Comparison of ENCODE assay signal across 16 cellular contexts in genomic region chr16:88309905-88310259, GRCh38.
DNase-seq lines count a peak whose midpoint lies in the region; ATAC-seq, FAIRE-seq and TF ChIP-seq lines count a peak whose summit lies in the region.
"Had no signal": no experiment of that assay in that cellular context is flagged by ENCODE, and none has a peak within 500 bp of the region (broad histone marks: within the 10 kb centered on the region; RNA-seq: fewer than 3 reads in every experiment).

No MANE protein-coding gene starts in this region.

- no peak for TF ChIP-seq EP300 in K562 (IDR thresholded peaks at IDR 0.05; ENCODE audit: low read length)

- peaks cover 13 to 14% of the 10 kb centered on the region in 2 experiments; a peak in 4 of 5 replicates for H3K4me1 ChIP-seq in K562 (replicated peaks in 1 of 2; ENCODE audit: control insufficient read depth in 2 of 2, insufficient read depth in 2 of 2, low read length in 2 of 2)
- peaks cover 26% of the 10 kb centered on the region for H3K4me1 ChIP-seq in mesenchymal stem cell (ENCODE audit: control insufficient read depth, insufficient read depth, low read depth, low read length)

- H2BK15ac ChIP-seq in mesenchymal stem cell (ENCODE audit: low read depth, poor library complexity, severe bottlenecking): peak overlapping the region; percentile 83

- intact Hi-C loops in K562 (cut with micrococcal nuclease): no loop called here

- peak; percentile 21 for TF ChIP-seq CTCF in GM10266 (IDR thresholded peaks at IDR 0.05; ENCODE audit: control insufficient read depth, insufficient read depth, low read depth, missing control alignments)
- peak; percentile 18 to 28 (median 28); a peak in 3 of 6 replicates for TF ChIP-seq CTCF in K562 (IDR thresholded peaks at IDR 0.05 in 2 of 3, conservative IDR thresholded peaks at IDR 0.05 in 1 of 3; ENCODE audit: insufficient read depth in 2 of 3, low read depth in 1 of 3, low read length in 3 of 3)

- H3K27ac ChIP-seq in K562 (ENCODE audit: extremely low read depth, low read depth, low read length) (no peak overlapping the region), mesenchymal stem cell (ENCODE audit: low read length, poor library complexity, severe bottlenecking) (no peak overlapping the region)
- H3K27ac ChIP-seq: VCaP had no signal

- no peak for TF ChIP-seq POLR2A in K562 (conservative IDR thresholded peaks at IDR 0.05)

- POLR2A ChIA-PET in K562 (lab: Yijun Ruan, JAX): no interaction called here

- CTCF ChIA-PET in K562 (lab: Yijun Ruan, JAX; ENCODE audit: low intra/inter-chr PET ratio): no interaction called here

- H2AFZ ChIP-seq in K562 (ENCODE audit: low read depth, low read length) (no peak overlapping the region), mesenchymal stem cell (ENCODE audit: low read depth, low read length) (no peak overlapping the region)

- no peak overlapping the region for H3K4me3 ChIP-seq in K562
- H3K4me3 ChIP-seq in mesenchymal stem cell (ENCODE audit: insufficient read depth in 1 of 2, low read depth in 1 of 2, low read length in 2 of 2): no peak overlapping the region
- H3K4me3 ChIP-seq: smooth muscle cell had no signal

- H3K79me1 ChIP-seq in mesenchymal stem cell (replicated peaks; ENCODE audit: low read length, poor library complexity, severe bottlenecking): no peaks in the 10 kb centered on the region

- no peak overlapping the region for H3K4me2 ChIP-seq in K562 (ENCODE audit: insufficient read depth, low read length)
- no peak overlapping the region for H3K4me2 ChIP-seq in mesenchymal stem cell (ENCODE audit: low read length, poor library complexity, severe bottlenecking)
- H3K4me2 ChIP-seq: smooth muscle cell had no signal

- H4K91ac ChIP-seq in mesenchymal stem cell (ENCODE audit: low read length): peak overlapping the region; percentile 61

- H3K14ac ChIP-seq in mesenchymal stem cell (ENCODE audit: low read length in 2 of 2): no peak overlapping the region

- H4K8ac ChIP-seq in mesenchymal stem cell (ENCODE audit: low read length): peak overlapping the region; percentile 61

- peaks cover 10% of the 10 kb centered on the region for H3K9me3 ChIP-seq in K562 (replicated peaks; ENCODE audit: control insufficient read depth, insufficient read depth, low read depth, low read length)
- H3K9me3 ChIP-seq in mesenchymal stem cell (ENCODE audit: control insufficient read depth, low read length): peaks cover 4% of the 10 kb centered on the region

- H3K9me1 ChIP-seq in K562 (ENCODE audit: control insufficient read depth, insufficient read depth, low read length): no peaks in the 10 kb centered on the region

- H2BK120ac ChIP-seq in mesenchymal stem cell (ENCODE audit: low read depth, low read length): no peak overlapping the region

- no peaks in the 10 kb centered on the region for H4K20me1 ChIP-seq in K562 (replicated peaks; ENCODE audit: control insufficient read depth, insufficient read depth, low read length)

- peak overlapping the region; percentile 50 to 64 for H3K18ac ChIP-seq in mesenchymal stem cell (ENCODE audit: low read depth in 1 of 2, low read length in 2 of 2)

- 0% methylated on average over 3 of the region's 3 CpGs for WGBS in K562 (ENCODE audit: insufficient coverage, low coverage, missing lambda C conversion rate)
- 56% methylated on average over 2 of the region's 3 CpGs for WGBS in mesenchymal stem cell

- H2BK5ac ChIP-seq in mesenchymal stem cell (ENCODE audit: low read depth, low read length, poor library complexity, severe bottlenecking): no peak overlapping the region

- H3K9ac ChIP-seq in K562 (ENCODE audit: insufficient read depth in 1 of 2, low read depth in 2 of 2, low read length in 2 of 2) (no peak overlapping the region), mesenchymal stem cell (ENCODE audit: low read length) (no peak overlapping the region)

- H3K23ac ChIP-seq in mesenchymal stem cell (ENCODE audit: low read length in 2 of 2): no peak overlapping the region

- no peaks in the 10 kb centered on the region for H3K36me3 ChIP-seq in K562 (ENCODE audit: control insufficient read depth, insufficient read depth, low read length)
- no peaks in the 10 kb centered on the region for H3K36me3 ChIP-seq in mesenchymal stem cell (ENCODE audit: control insufficient read depth in 1 of 2, insufficient read depth in 2 of 2, low read depth in 1 of 2, low read length in 2 of 2)

- DNase-seq in GM10266 (ENCODE audit: extremely low spot score) (no peak), HT-29 (ENCODE audit: low spot score) (peak; percentile 58), K562 (ENCODE audit: extremely low read depth in 1 of 4, low spot score in 3 of 4) (no peak), mesenchymal stem cell (no peak), occipital lobe (lab: John Stamatoyannopoulos, UW) (no peak), inferior parietal cortex (ENCODE audit: extremely low spot score) (no peak), NCI-H2196 treated with DMSO at 0.1 percent for 48 hours (lab: John Stamatoyannopoulos, UW; ENCODE audit: unreplicated experiment) (no peak), GF-D8 (lab: John Stamatoyannopoulos, UW) (no peak)
- DNase-seq: CD4-positive, CD25-positive, alpha-beta regulatory T cell; cerebellar nuclear complex; erythroblast; NCI-H187 treated with DMSO at 0.1 percent for 48 hours; NCI-H748 treated with DMSO at 0.1 percent for 48 hours had no signal

- peak overlapping the region in 1 of 2 experiments; percentile 13 for H3K4ac ChIP-seq in mesenchymal stem cell (ENCODE audit: low read depth in 1 of 2, low read length in 2 of 2)

- peak in 1 of 2 experiments; percentile 24; a peak in 2 of 4 replicates for TF ChIP-seq RAD21 in K562 (CRISPR knock-in tag; conservative IDR thresholded peaks at IDR 0.05 in 1 of 2, IDR thresholded peaks at IDR 0.05 in 1 of 2)

- peak overlapping the region; percentile 62 for H2AK5ac ChIP-seq in mesenchymal stem cell (ENCODE audit: low read length, severe bottlenecking)

- peaks cover 0 to 8% of the 10 kb centered on the region in 2 experiments; a peak in 2 of 5 replicates for H3K27me3 ChIP-seq in K562 (ENCODE audit: control insufficient read depth in 2 of 2, insufficient read depth in 2 of 2, low read length in 2 of 2)
- no peaks in the 10 kb centered on the region for H3K27me3 ChIP-seq in mesenchymal stem cell (ENCODE audit: control insufficient read depth in 1 of 2, insufficient read depth in 1 of 2, low read length in 2 of 2)

- H2BK12ac ChIP-seq in mesenchymal stem cell (ENCODE audit: low read length in 2 of 2): peak overlapping the region; percentile 44 to 69

- FAIRE-seq in K562 (lab: Jason Lieb, UNC): no peak

- H3K79me2 ChIP-seq in K562 (ENCODE audit: control insufficient read depth, insufficient read depth, low read length): no peaks in the 10 kb centered on the region

- no peak for ATAC-seq in K562
- ATAC-seq: activated naive CD4-positive, alpha-beta T cell treated with anti-CD3 and anti-CD28 coated beads, Interleukin-2, amount 50 U/mL, for 72 hours had no signal

- in situ Hi-C loops in K562 (cut with MboI): no loop called here

- no TSS peak for BruUV-seq in K562 (replicated peaks; lab: Mats Ljungman, UMichigan)

TF ChIP-seq in K562, 482 proteins besides CTCF, POLR2A, EP300 and RAD21:
- TF ChIP-seq MECOM (CRISPR knock-in tag; IDR thresholded peaks at IDR 0.05) (no peak), MCM3 (IDR thresholded peaks at IDR 0.05) (no peak), TCF3 (CRISPR knock-in tag; IDR thresholded peaks at IDR 0.05) (no peak), ATF6 (CRISPR knock-in tag; IDR thresholded peaks at IDR 0.05) (no peak), ZNF764 (CRISPR knock-in tag; IDR thresholded peaks at IDR 0.05; ENCODE audit: low read depth) (no peak), CREB1 (IDR thresholded peaks at IDR 0.05) (no peak), CREB1 (CRISPR knock-in tag; IDR thresholded peaks at IDR 0.05) (no peak), PRPF4 (IDR thresholded peaks at IDR 0.05; ENCODE audit: insufficient read depth, low read depth, low read length, poor library complexity, severe bottlenecking) (no peak), ZNF217 (CRISPR knock-in tag; IDR thresholded peaks at IDR 0.05) (no peak), CHD4 (IDR thresholded peaks at IDR 0.05; ENCODE audit: insufficient read depth, insufficient replicate concordance, low read depth, low read length, poor library complexity, severe bottlenecking) (no peak), CC2D1A (IDR thresholded peaks at IDR 0.05) (no peak)
